In genomic region chr2:134138115-134138514, GRCh38 we compare ENCODE assay signal across 17 cellular contexts.
DNase-seq lines count a peak whose midpoint lies in the region; ATAC-seq, FAIRE-seq and TF ChIP-seq lines count a peak whose summit lies in the region.
"Had no signal": no experiment of that assay in that cellular context is flagged by ENCODE, and none has a peak within 500 bp of the region (broad histone marks: within the 10 kb centered on the region; RNA-seq: fewer than 3 reads in every experiment).

No MANE protein-coding gene starts in this region.

- TF ChIP-seq CTCF in mammary epithelial cell (conservative IDR thresholded peaks at IDR 0.05 in 1 of 2, IDR thresholded peaks at IDR 0.05 in 1 of 2; ENCODE audit: extremely low read depth in 1 of 2, insufficient read depth in 1 of 2, low read depth in 1 of 2, low read length in 2 of 2) = no peak
- TF ChIP-seq CTCF in breast epithelium (IDR thresholded peaks at IDR 0.05) = no peak
- TF ChIP-seq CTCF in activated B cell treated with CpG ODN at 0.5 μM for 24 hours (IDR thresholded peaks at IDR 0.05) = no peak
- TF ChIP-seq CTCF in neural progenitor cell (IDR thresholded peaks at IDR 0.05) = no peak

- TF ChIP-seq POLR2A in breast epithelium (IDR thresholded peaks at IDR 0.05) = no peak

- DNase-seq in mammary epithelial cell (no peak), breast epithelium (ENCODE audit: low spot score in 2 of 2) (no peak), activated B cell treated with CpG ODN at 0.5 μM for 24 hours (no peak), hepatic stellate cell (ENCODE audit: low spot score) (peak; percentile 45), RCC 7860 (ENCODE audit: low spot score) (no peak), neural progenitor cell (ENCODE audit: low spot score) (no peak)
- no peak for DNase-seq in activated naive CD4-positive, alpha-beta T cell treated with Interleukin-2 at 50 U/mL for 16 hours
- DNase-seq: 8988T; activated CD4-positive, alpha-beta T cell treated with anti-CD3 and anti-CD28 coated beads, Interleukin-2, amount 50 U/mL, for 48 hours; aorta; NCI-H2081 treated with DMSO at 0.1 percent for 48 hours; NCI-H748 treated with DMSO at 0.1 percent for 48 hours; stimulated activated CD4-positive, alpha-beta T cell treated with anti-CD3 and anti-CD28 coated beads, Interleukin-15, amount 100 ng/mL, for 24 hours; transverse colon had no signal

- no peaks in the 10 kb centered on the region for H3K36me3 ChIP-seq in mammary epithelial cell (ENCODE audit: insufficient read depth, low read length)
- H3K36me3 ChIP-seq in breast epithelium = no peaks in the 10 kb centered on the region
- no peaks in the 10 kb centered on the region for H3K36me3 ChIP-seq in neural progenitor cell
- H3K36me3 ChIP-seq: transverse colon had no signal

- H4K20me1 ChIP-seq in mammary epithelial cell (ENCODE audit: insufficient read depth, low read length) (no peaks in the 10 kb centered on the region), neural progenitor cell (ENCODE audit: low read depth) (peaks cover 76% of the 10 kb centered on the region)

- H3K36me3 Mint-ChIP-seq in activated B cell treated with CpG ODN at 0.5 μM for 24 hours (ENCODE audit: low read depth) (peaks cover 21% of the 10 kb centered on the region), neural progenitor cell (peaks cover 14% of the 10 kb centered on the region)

- peaks cover 72% of the 10 kb centered on the region for H3K79me2 ChIP-seq in mammary epithelial cell (ENCODE audit: insufficient read depth, low read length)
- H3K79me2 ChIP-seq in neural progenitor cell (ENCODE audit: low read depth) = peaks cover 28% of the 10 kb centered on the region

- peaks cover 8% of the 10 kb centered on the region for H3F3A ChIP-seq in neural progenitor cell (ENCODE audit: low read depth)

- H3K4me2 ChIP-seq in mammary epithelial cell (ENCODE audit: insufficient read depth, low read depth, low read length) (no peak overlapping the region), neural progenitor cell (no peak overlapping the region)

- CTCF ChIA-PET in mammary epithelial cell (lab: Charles Lee; ENCODE audit: low non-redundant PET) = no interaction called here
- CTCF ChIA-PET in activated B cell treated with CpG ODN at 0.5 μM for 24 hours (lab: Charles Lee) = no interaction called here

- no peak for FAIRE-seq in RCC 7860 (lab: Jason Lieb, UNC)

- POLR2A ChIA-PET in activated B cell treated with CpG ODN at 0.5 μM for 24 hours (lab: Charles Lee) = no interaction called here

- ATAC-seq in activated B cell treated with CpG ODN at 0.5 μM for 24 hours (ENCODE audit: low read depth) = no peak

- H3K9me3 Mint-ChIP-seq in activated B cell treated with CpG ODN at 0.5 μM for 24 hours (no peaks in the 10 kb centered on the region), neural progenitor cell (peaks cover 5% of the 10 kb centered on the region)
- H3K9me3 Mint-ChIP-seq: activated T-helper 1 cell treated with anti-CD3 and anti-CD28 coated beads, Interleukin-12 subunit alpha, Interleukin-12 subunit beta, Interleukin-2, Interleukin-4 antibody, amounts not matched to agents 30 ng/mL and 10 ng/mL and 1 ng/mL, durations not matched to agents 14 hours and 24 hours and 36 hours; mesothelial cell of epicardium had no signal

- H3K9ac ChIP-seq in mammary epithelial cell (ENCODE audit: insufficient read depth, low read length) (no peak overlapping the region), neural progenitor cell (no peak overlapping the region)

- H3K27me3 ChIP-seq in mammary epithelial cell (ENCODE audit: insufficient read depth, low read length) (no peaks in the 10 kb centered on the region), breast epithelium (no peaks in the 10 kb centered on the region), neural progenitor cell (no peaks in the 10 kb centered on the region)
- H3K27me3 ChIP-seq: transverse colon had no signal

- H3K4me1 Mint-ChIP-seq in activated B cell treated with CpG ODN at 0.5 μM for 24 hours (peaks cover 94% of the 10 kb centered on the region), neural progenitor cell (peaks cover 31% of the 10 kb centered on the region)

- H3K27ac ChIP-seq in mammary epithelial cell (ENCODE audit: insufficient read depth, low read depth, low read length) = peak overlapping the region; percentile 91
- no peak overlapping the region for H3K27ac ChIP-seq in breast epithelium
- H3K27ac ChIP-seq in temporal lobe (ENCODE audit: low read depth, low read length) = peak overlapping the region; percentile 50
- no peak overlapping the region for H3K27ac ChIP-seq in neural progenitor cell

- no TSS peak for BruUV-seq in mammary epithelial cell (replicated peaks; lab: Mats Ljungman, UMichigan)

- peaks cover 56% of the 10 kb centered on the region for H3K4me1 ChIP-seq in mammary epithelial cell (ENCODE audit: insufficient read depth, low read length)
- H3K4me1 ChIP-seq in breast epithelium = no peaks in the 10 kb centered on the region
- peaks cover 15% of the 10 kb centered on the region for H3K4me1 ChIP-seq in neural progenitor cell

- dilution Hi-C loops in mammary epithelial cell (cut with HindIII; ENCODE audit: low sequenced_read_pairs) = no loop called here

- no peaks in the 10 kb centered on the region for H3K27me3 Mint-ChIP-seq in activated B cell treated with CpG ODN at 0.5 μM for 24 hours
- H3K27me3 Mint-ChIP-seq in neural progenitor cell (ENCODE audit: insufficient read depth, low read depth) = peaks cover 8% of the 10 kb centered on the region

- WGBS in mammary epithelial cell (ENCODE audit: low coverage, missing lambda C conversion rate) = 96% methylated on average over 2 of the region's 2 CpGs

- H3K4me3 Mint-ChIP-seq in activated B cell treated with CpG ODN at 0.5 μM for 24 hours (no peak overlapping the region), neural progenitor cell (no peak overlapping the region)
- H3K4me3 Mint-ChIP-seq: activated T-helper 1 cell treated with anti-CD3 and anti-CD28 coated beads, Interleukin-12 subunit alpha, Interleukin-12 subunit beta, Interleukin-2, Interleukin-4 antibody, amounts not matched to agents 30 ng/mL and 10 ng/mL and 1 ng/mL, durations not matched to agents 14 hours and 24 hours and 36 hours; mesothelial cell of epicardium had no signal

- in situ Hi-C loops in mammary epithelial cell (cut with MboI; ENCODE audit: low sequenced_read_pairs in 2 of 2) = no loop called here

- H3K27ac Mint-ChIP-seq in activated B cell treated with CpG ODN at 0.5 μM for 24 hours (peak overlapping the region; percentile 81), neural progenitor cell (no peak overlapping the region)
- H3K27ac Mint-ChIP-seq: activated T-helper 1 cell treated with anti-CD3 and anti-CD28 coated beads, Interleukin-12 subunit alpha, Interleukin-12 subunit beta, Interleukin-2, Interleukin-4 antibody, amounts not matched to agents 30 ng/mL and 10 ng/mL and 1 ng/mL, durations not matched to agents 14 hours and 24 hours and 36 hours; mesothelial cell of epicardium had no signal

- H3K9me3 ChIP-seq in mammary epithelial cell (replicated peaks; ENCODE audit: insufficient read depth, low read length) (no peaks in the 10 kb centered on the region), breast epithelium (no peaks in the 10 kb centered on the region), neural progenitor cell (ENCODE audit: low read depth) (no peaks in the 10 kb centered on the region)
- H3K9me3 ChIP-seq: transverse colon had no signal

- H2AFZ ChIP-seq in mammary epithelial cell (ENCODE audit: low read depth, low read length) (no peak overlapping the region), neural progenitor cell (replicated peaks) (no peak overlapping the region)

- no peak overlapping the region for H3K4me3 ChIP-seq in mammary epithelial cell (replicated peaks in 1 of 3; ENCODE audit: insufficient read depth in 1 of 3, low read depth in 2 of 3, low read length in 3 of 3)
- no peak overlapping the region for H3K4me3 ChIP-seq in breast epithelium
- H3K4me3 ChIP-seq in neural progenitor cell = no peak overlapping the region
- H3K4me3 ChIP-seq: transverse colon had no signal

- intact Hi-C loops in mammary epithelial cell (cut with micrococcal nuclease) (no loop called here), breast epithelium (cut with DNase I; ENCODE audit: low total_unique reads) (no loop called here), activated B cell treated with CpG ODN at 0.5 μM for 24 hours (cut with micrococcal nuclease) (no loop called here)

Comparison
In these comparisons a context has a peak if more than half of its experiments do, and no peak if none do; other contexts are left out.
1. H3K27ac ChIP-seq: peak in mammary epithelial cell (single experiment) and temporal lobe (single experiment); none in breast epithelium (0 of 2) and neural progenitor cell (single experiment).